Comparison of ENCODE assay signal across 12 cellular contexts in the genomic region with DNA sequence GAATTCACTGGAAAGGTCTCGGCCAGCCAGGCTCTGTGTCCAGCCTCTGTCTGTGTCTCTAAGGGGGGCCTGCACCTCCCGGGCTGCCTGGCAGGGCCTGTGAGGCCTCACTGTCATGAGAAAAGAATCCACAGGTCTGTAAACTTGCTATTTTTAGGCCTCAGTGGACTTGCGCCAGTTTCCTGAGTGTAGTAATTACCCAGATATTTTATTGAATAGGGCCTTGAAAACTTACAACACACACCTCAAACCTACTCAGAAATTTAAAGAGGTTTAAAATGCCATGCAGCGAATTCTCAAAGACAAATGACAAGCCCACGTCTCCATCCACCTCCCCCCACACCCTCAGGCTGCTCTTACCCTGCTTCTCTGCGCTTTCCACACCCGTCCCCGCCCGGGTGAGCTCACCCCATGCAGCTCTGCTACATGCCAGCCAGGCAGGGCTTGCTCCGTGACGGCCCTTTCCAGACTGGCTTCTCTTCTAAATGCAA. TPM values are rescaled to one million over a fixed set of nuclear protein-coding genes. Genes with fewer than 3 reads are reported as not detected.
DNase-seq lines count a peak whose midpoint lies in the region; ATAC-seq and TF ChIP-seq lines count a peak whose summit lies in the region.
"Had no signal": no experiment of that assay in that cellular context is flagged by ENCODE, and none has a peak within 500 bp of the region (broad histone marks: within the 10 kb centered on the region; RNA-seq: fewer than 3 reads in every experiment).

No MANE protein-coding gene starts in this region.

- no peak overlapping the region for H3K27ac Mint-ChIP-seq in neural progenitor cell
- no peak overlapping the region for H3K27ac Mint-ChIP-seq in stimulated activated naive B cell treated with anti-CD40 and anti-IgM and Interleukin-4, amounts not matched to agents 10 μg/mL and 1 μg/mL and 100 μg/mL, for 72 hours

- DNase-seq in EL (peak; percentile 91), fibroblast of the aortic adventitia (ENCODE audit: low read depth) (peak; percentile 91), prostate gland (ENCODE audit: low spot score) (peak; percentile 86), neural progenitor cell (ENCODE audit: low spot score) (no peak), NCI-H2107 (lab: John Stamatoyannopoulos, UW) (no peak)
- no peak for DNase-seq in stimulated activated naive B cell treated with anti-CD40 and anti-IgM and Interleukin-4, amounts not matched to agents 10 μg/mL and 1 μg/mL and 100 μg/mL, for 72 hours
- DNase-seq: erythroblast, GDM1, H7, NCI-H1105 had no signal

- TF ChIP-seq CTCF in fibroblast of the aortic adventitia (IDR thresholded peaks at IDR 0.05; ENCODE audit: insufficient read depth, low read length) = no peak
- no peak for TF ChIP-seq CTCF in prostate gland (IDR thresholded peaks at IDR 0.05)
- no peak for TF ChIP-seq CTCF in neural progenitor cell (IDR thresholded peaks at IDR 0.05)

- H3F3A ChIP-seq in neural progenitor cell (ENCODE audit: low read depth) = peaks cover 6% of the 10 kb centered on the region

- TF ChIP-seq POLR2A in prostate gland (IDR thresholded peaks at IDR 0.05) = no peak

- H3K27me3 Mint-ChIP-seq in neural progenitor cell (ENCODE audit: insufficient read depth, low read depth) = peaks cover 7% of the 10 kb centered on the region
- H3K27me3 Mint-ChIP-seq in stimulated activated naive B cell treated with anti-CD40 and anti-IgM and Interleukin-4, amounts not matched to agents 10 μg/mL and 1 μg/mL and 100 μg/mL, for 72 hours = peaks cover 26 to 33% of the 10 kb centered on the region in 2 donors

- 10% methylated on average over 11 of the region's 11 CpGs for WGBS in prostate gland

- H2AFZ ChIP-seq in neural progenitor cell (replicated peaks) = no peak overlapping the region

- no peak overlapping the region for H3K9ac ChIP-seq in neural progenitor cell

- H3K4me3 ChIP-seq in fibroblast of the aortic adventitia (ENCODE audit: low read depth, low read length) = peak overlapping the region; percentile 13
- no peak overlapping the region for H3K4me3 ChIP-seq in prostate gland
- H3K4me3 ChIP-seq in neural progenitor cell = no peak overlapping the region

- intact Hi-C loops in prostate gland (cut with DNase I) = no loop called here

- H3K27me3 ChIP-seq in prostate gland (replicated peaks; ENCODE audit: insufficient read depth) (no peaks in the 10 kb centered on the region), neural progenitor cell (no peaks in the 10 kb centered on the region)

- H3K4me1 ChIP-seq in prostate gland (replicated peaks) (peaks cover 12% of the 10 kb centered on the region), neural progenitor cell (peaks cover 20% of the 10 kb centered on the region)

- H3K9me3 ChIP-seq in prostate gland (no peaks in the 10 kb centered on the region), neural progenitor cell (ENCODE audit: low read depth) (no peaks in the 10 kb centered on the region)

- ATAC-seq in SK-N-SH treated with all-trans-retinoic acid at 6 μM for 48 hours (peak; percentile 95), HG02840 (IDR thresholded peaks at IDR 0.05; ENCODE audit: low FRiP score, unreplicated experiment) (no peak)
- ATAC-seq in stimulated activated naive B cell treated with anti-CD40 and anti-IgM and Interleukin-4, amounts not matched to agents 10 μg/mL and 1 μg/mL and 100 μg/mL, for 72 hours (replicated peaks) = no peak

- peaks cover 34% of the 10 kb centered on the region for H3K4me1 Mint-ChIP-seq in neural progenitor cell
- H3K4me1 Mint-ChIP-seq in stimulated activated naive B cell treated with anti-CD40 and anti-IgM and Interleukin-4, amounts not matched to agents 10 μg/mL and 1 μg/mL and 100 μg/mL, for 72 hours = peaks cover 20 to 25% of the 10 kb centered on the region in 2 donors

- no peaks in the 10 kb centered on the region for H3K36me3 Mint-ChIP-seq in neural progenitor cell
- H3K36me3 Mint-ChIP-seq in stimulated activated naive B cell treated with anti-CD40 and anti-IgM and Interleukin-4, amounts not matched to agents 10 μg/mL and 1 μg/mL and 100 μg/mL, for 72 hours = peaks cover 0 to 7% of the 10 kb centered on the region in 2 donors

- peak overlapping the region; percentile 74 to 75 for H3K27ac ChIP-seq in prostate gland
- no peak overlapping the region for H3K27ac ChIP-seq in neural progenitor cell

- no peak overlapping the region for H3K4me2 ChIP-seq in neural progenitor cell

- H3K79me2 ChIP-seq in neural progenitor cell (ENCODE audit: low read depth) = no peaks in the 10 kb centered on the region

- H3K36me3 ChIP-seq in prostate gland (no peaks in the 10 kb centered on the region), neural progenitor cell (no peaks in the 10 kb centered on the region)

- no peak overlapping the region for H3K4me3 Mint-ChIP-seq in neural progenitor cell
- H3K4me3 Mint-ChIP-seq in stimulated activated naive B cell treated with anti-CD40 and anti-IgM and Interleukin-4, amounts not matched to agents 10 μg/mL and 1 μg/mL and 100 μg/mL, for 72 hours = no peak overlapping the region

- H3K9me3 Mint-ChIP-seq in neural progenitor cell = no peaks in the 10 kb centered on the region
- H3K9me3 Mint-ChIP-seq in stimulated activated naive B cell treated with anti-CD40 and anti-IgM and Interleukin-4, amounts not matched to agents 10 μg/mL and 1 μg/mL and 100 μg/mL, for 72 hours = peaks cover 0 to 4% of the 10 kb centered on the region in 2 donors

- no peaks in the 10 kb centered on the region for H4K20me1 ChIP-seq in neural progenitor cell (ENCODE audit: low read depth)

TF ChIP-seq in SK-N-SH treated with all-trans-retinoic acid at 6 μM for 48 hours, 23 proteins besides CTCF, POLR2A, EP300 and RAD21:
- TF ChIP-seq TOX (CRISPR knock-in tag; IDR thresholded peaks at IDR 0.05; ENCODE audit: borderline replicate concordance) (no peak), ISL1 (CRISPR knock-in tag; IDR thresholded peaks at IDR 0.05) (0 out of 2 replicates have a peak, but pooled peaks have one; percentile 53)

RNA-seq across cellular contexts. Expression of gene TENT4A, which starts 8.8 kb away (rescaled TPM):
- total RNA-seq in fibroblast of the aortic adventitia (ENCODE audit: low replicate concordance) (13.2 and 21.4 TPM in 2 replicates), prostate gland (10 to 100 TPM; 12.9 to 40.4 TPM), neural progenitor cell (ENCODE audit: low replicate concordance) (20.9 and 22.4 TPM in 2 replicates)

Comparison
In these comparisons a context has a peak if more than half of its experiments do, and no peak if none do; other contexts are left out.
1. DNase-seq: peak in EL (single experiment), fibroblast of the aortic adventitia (single experiment) and prostate gland (single experiment); none in neural progenitor cell (single experiment), stimulated activated naive B cell treated with anti-CD40 and anti-IgM and Interleukin-4, amounts not matched to agents 10 μg/mL and 1 μg/mL and 100 μg/mL, for 72 hours (single experiment) and NCI-H2107 (single experiment).